ENCODE assay signal across 21 cellular contexts in genomic region chr5:108321341-108321740, GRCh38.
"Had no signal": no experiment of that assay in that cellular context is flagged by ENCODE, and none has a peak within 500 bp of the region (broad histone marks: within the 10 kb centered on the region; RNA-seq: fewer than 3 reads in every experiment).

No MANE protein-coding gene starts in this region.

- H3K27me3 ChIP-seq: heart right ventricle, transverse colon, upper lobe of right lung, uterus had no signal

- ATAC-seq: effector memory CD8-positive, alpha-beta T cell; heart right ventricle; left colon; left ventricle myocardium superior; lower lobe of right lung; naive thymus-derived CD8-positive, alpha-beta T cell; right cardiac atrium; stimulated activated naive B cell treated with anti-CD40 and anti-IgM and Interleukin-4, amounts not matched to agents 10 μg/mL and 1 μg/mL and 100 μg/mL, for 72 hours; upper lobe of right lung had no signal

- H3K4me3 ChIP-seq: heart right ventricle, lower lobe of right lung, prostate gland, skin epidermis, transverse colon, upper lobe of right lung, uterus had no signal

- H3K4me1 ChIP-seq: lower lobe of right lung, prostate gland, upper lobe of right lung, uterus had no signal

- DNase-seq: cortex of kidney; effector memory CD8-positive, alpha-beta T cell; foreskin melanocyte; glutamatergic neuron; heart right ventricle; hippocampal formation; left colon; left ventricle myocardium superior; lower lobe of right lung; naive thymus-derived CD8-positive, alpha-beta T cell; nephron progenitor cell; nucleus accumbens; right cardiac atrium; stimulated activated CD4-positive, alpha-beta T cell treated with anti-CD3 and anti-CD28 coated beads, Interleukin-15, amount 100 ng/mL, for 24 hours; stimulated activated CD4-positive, alpha-beta T cell treated with anti-CD3 and anti-CD28 coated beads, Interleukin-2, amount 100 ng/mL, for 48 hours; stimulated activated naive B cell treated with anti-CD40 and anti-IgM and Interleukin-4, amounts not matched to agents 10 μg/mL and 1 μg/mL and 100 μg/mL, for 72 hours; transverse colon; upper lobe of right lung; uterus had no signal

- H3K9me3 ChIP-seq: heart right ventricle, lower lobe of right lung, prostate gland, transverse colon, upper lobe of right lung, uterus had no signal

- H3K36me3 ChIP-seq: heart right ventricle, lower lobe of right lung, prostate gland, transverse colon, uterus had no signal
